ENCODE assay signal across 8 cellular contexts in the genomic region with DNA sequence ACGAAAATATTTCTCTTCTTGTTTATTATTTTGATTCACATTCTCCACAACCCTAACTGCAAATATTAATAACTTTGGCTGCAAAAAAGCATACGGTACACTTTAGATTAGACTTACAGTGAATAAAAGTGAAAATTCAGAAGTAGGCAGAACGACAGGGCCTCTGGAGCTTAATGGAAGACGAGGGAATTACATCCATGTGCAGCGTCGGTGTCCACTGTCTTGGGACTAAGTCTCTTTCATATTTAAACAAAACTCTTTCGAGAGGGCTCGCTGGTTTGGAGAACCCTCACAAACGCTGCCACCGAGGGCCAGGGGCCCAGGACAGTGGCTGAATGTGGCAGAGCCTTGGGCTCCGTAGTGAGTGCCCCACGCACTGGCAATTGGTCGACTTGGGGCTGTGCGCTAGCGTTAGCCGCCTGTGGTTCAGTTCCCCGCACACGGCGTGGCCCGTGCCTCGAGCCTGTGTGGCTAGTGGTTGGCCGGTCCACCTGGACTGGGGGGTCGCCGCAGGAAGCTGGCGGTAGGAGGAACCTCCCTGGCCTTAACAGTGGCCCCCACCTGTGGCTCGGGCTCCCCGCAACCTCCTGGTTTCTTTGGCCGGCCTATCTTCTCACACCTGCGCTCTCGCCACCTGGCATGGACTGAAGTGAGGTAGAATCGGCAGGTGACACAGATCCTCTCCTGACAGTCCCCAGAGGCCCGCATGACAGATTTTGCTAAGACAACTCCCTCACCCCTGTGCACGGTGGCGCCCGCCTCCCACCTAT. TPM values are rescaled to one million over a fixed set of nuclear protein-coding genes. Genes with fewer than 3 reads are reported as not detected.
A peak's percentile ranks its signal among the peaks of the same experiment; 100 is the strongest.
DNase-seq lines count a peak whose midpoint lies in the region; ATAC-seq and TF ChIP-seq lines count a peak whose summit lies in the region.

No MANE protein-coding gene starts in this region.

- no peaks in the 10 kb centered on the region for H3K9me3 ChIP-seq in CD8-positive, alpha-beta T cell (ENCODE audit: low read length)
- peaks cover 11% of the 10 kb centered on the region; the same call in 1 of the 2 replicates for H3K9me3 ChIP-seq in IMR-90 (ENCODE audit: control insufficient read depth, insufficient read depth, low read length)

- POLR2A ChIA-PET in CD8-positive, alpha-beta T cell (lab: Charles Lee) = no interaction called here
- POLR2A ChIA-PET in IMR-90 (lab: Charles Lee; ENCODE audit: unreplicated experiment) = no interaction called here

- H2BK15ac ChIP-seq in IMR-90 (ENCODE audit: low read depth, low read length) = no peak overlapping the region

- H3K4me1 ChIP-seq in CD8-positive, alpha-beta T cell (ENCODE audit: insufficient read depth, low read length) = peaks cover 36% of the 10 kb centered on the region
- peaks cover 7% of the 10 kb centered on the region; the same call in 1 of the 2 replicates for H3K4me1 ChIP-seq in IMR-90 (ENCODE audit: control insufficient read depth, insufficient read depth, low read length)

- no TSS peak for BruUV-seq in IMR-90 (replicated peaks; lab: Mats Ljungman, UMichigan)

- no peak for TF ChIP-seq POLR2A in IMR-90 (IDR thresholded peaks at IDR 0.05; ENCODE audit: low read depth, low read length)

- no peak overlapping the region for H3K56ac ChIP-seq in IMR-90 (ENCODE audit: extremely low read depth, insufficient read depth, low read length)

- H3K4me3 ChIP-seq in CD8-positive, alpha-beta T cell (ENCODE audit: low read depth, low read length) = no peak overlapping the region
- H3K4me3 ChIP-seq in IMR-90 (ENCODE audit: insufficient read depth, low read depth, low read length) = no peak overlapping the region

- H2AK9ac ChIP-seq in IMR-90 (replicated peaks; ENCODE audit: low read depth, low read length, poor library complexity) = no peak overlapping the region

- H3K4ac ChIP-seq in IMR-90 (ENCODE audit: low read depth, low read length) = no peak overlapping the region

- no peak overlapping the region for H3K27ac ChIP-seq in CD8-positive, alpha-beta T cell (ENCODE audit: low read depth, low read length)
- H3K27ac ChIP-seq in IMR-90 (ENCODE audit: insufficient read depth, low read length) = no peak overlapping the region

- DNase-seq in CD8-positive, alpha-beta T cell = no peak
- DNase-seq in IMR-90 = no peak
- no peak for DNase-seq in activated naive CD8-positive, alpha-beta T cell treated with anti-CD3 and anti-CD28 coated beads, Interleukin-2, amount 50 U/mL, for 24 hours
- DNase-seq in natural killer cell = no peak
- no peak for DNase-seq in NCI-H226
- no peak for DNase-seq in ACHN
- DNase-seq in NCI-H1694 treated with DMSO at 0.1 percent for 48 hours (lab: John Stamatoyannopoulos, UW) = no peak

- H3K36me3 ChIP-seq in CD8-positive, alpha-beta T cell (ENCODE audit: insufficient read depth, low read length) = no peaks in the 10 kb centered on the region
- no peaks in the 10 kb centered on the region for H3K36me3 ChIP-seq in IMR-90 (ENCODE audit: control insufficient read depth, insufficient read depth, low read length)

- no peaks in the 10 kb centered on the region for H3K9me1 ChIP-seq in IMR-90 (ENCODE audit: insufficient read depth, low read length)

- intact Hi-C loops in CD8-positive, alpha-beta T cell (cut with DNase I, micrococcal nuclease) = no loop called here
- intact Hi-C loops in IMR-90 (cut with micrococcal nuclease) (no loop called here), natural killer cell (cut with micrococcal nuclease) (no loop called here)

- TF ChIP-seq RAD21 in IMR-90 (IDR thresholded peaks at IDR 0.05; ENCODE audit: low read length) = no peak

- CTCF ChIA-PET in CD8-positive, alpha-beta T cell (lab: Charles Lee) = no interaction called here
- CTCF ChIA-PET in IMR-90 (lab: Yijun Ruan, JAX) = no interaction called here

- H2BK20ac ChIP-seq in IMR-90 (ENCODE audit: low read depth, low read length) = no peak overlapping the region

- no peak overlapping the region for H3K14ac ChIP-seq in IMR-90 (replicated peaks; ENCODE audit: low read depth, low read length)

- H3K79me1 ChIP-seq in IMR-90 (ENCODE audit: low read depth in 1 of 2, low read length in 2 of 2) = no peaks in the 10 kb centered on the region

- H2BK120ac ChIP-seq in IMR-90 (ENCODE audit: low read depth, low read length) = no peak overlapping the region

- 2% methylated on average over 16 of the region's 35 CpGs; no CpG with 5 or more reads in 1 of the 2 experiments for WGBS in IMR-90 (ENCODE audit: extremely low coverage in 2 of 2, insufficient read length in 1 of 2), 2 experiments

- H3K4me2 ChIP-seq in IMR-90 (ENCODE audit: low read depth, low read length) = peak overlapping the region; percentile 84; the same call in 1 of the 2 replicates

- no peak overlapping the region for H2AK5ac ChIP-seq in IMR-90 (ENCODE audit: low read depth, low read length)

- H2AFZ ChIP-seq in IMR-90 (replicated peaks; ENCODE audit: low read length, poor library complexity) = peak overlapping the region; percentile 13

- no peak overlapping the region for H3K27ac Mint-ChIP-seq in CD8-positive, alpha-beta T cell
- H3K27ac Mint-ChIP-seq in activated naive CD8-positive, alpha-beta T cell treated with anti-CD3 and anti-CD28 coated beads, Interleukin-2, amount 50 U/mL, for 24 hours = no peak overlapping the region
- H3K27ac Mint-ChIP-seq in natural killer cell = no peak overlapping the region

- no peak overlapping the region for H2BK5ac ChIP-seq in IMR-90 (ENCODE audit: low read depth, low read length, poor library complexity, severe bottlenecking)

- dilution Hi-C loops in IMR-90 (cut with HindIII; ENCODE audit: low sequenced_read_pairs, unreplicated experiment) = no loop called here

- no peak overlapping the region for H4K8ac ChIP-seq in IMR-90 (ENCODE audit: low read depth in 2 of 2, low read length in 2 of 2)

- peaks cover 49% of the 10 kb centered on the region for H3K4me1 Mint-ChIP-seq in CD8-positive, alpha-beta T cell (ENCODE audit: low read depth)
- H3K4me1 Mint-ChIP-seq in activated naive CD8-positive, alpha-beta T cell treated with anti-CD3 and anti-CD28 coated beads, Interleukin-2, amount 50 U/mL, for 24 hours = peaks cover 41% of the 10 kb centered on the region
- peaks cover 7 to 18% of the 10 kb centered on the region in 2 donors for H3K4me1 Mint-ChIP-seq in natural killer cell

- no peak for TF ChIP-seq CTCF in CD8-positive, alpha-beta T cell (IDR thresholded peaks at IDR 0.05)
- TF ChIP-seq CTCF in IMR-90 (conservative IDR thresholded peaks at IDR 0.05; ENCODE audit: low read depth, low read length) (no peak), natural killer cell (IDR thresholded peaks at IDR 0.05) (no peak)

- peak overlapping the region; percentile 39 for H3K4me3 Mint-ChIP-seq in CD8-positive, alpha-beta T cell
- H3K4me3 Mint-ChIP-seq in activated naive CD8-positive, alpha-beta T cell treated with anti-CD3 and anti-CD28 coated beads, Interleukin-2, amount 50 U/mL, for 24 hours = peak overlapping the region; percentile 3
- H3K4me3 Mint-ChIP-seq in natural killer cell = peak overlapping the region; percentile 38

- no peak overlapping the region for H4K5ac ChIP-seq in IMR-90 (ENCODE audit: low read depth, low read length)

- no peak overlapping the region for H4K91ac ChIP-seq in IMR-90 (ENCODE audit: insufficient read depth, low read depth, low read length)

- no peak for ATAC-seq in CD8-positive, alpha-beta T cell
- no peak for ATAC-seq in IMR-90 (ENCODE audit: low read depth)
- no peak for ATAC-seq in activated naive CD8-positive, alpha-beta T cell treated with anti-CD3 and anti-CD28 coated beads, Interleukin-2, amount 50 U/mL, for 24 hours
- peak in 1 of 3 donors; percentile 30 for ATAC-seq in natural killer cell
- no peak for ATAC-seq in GM18498 (IDR thresholded peaks at IDR 0.05; ENCODE audit: unreplicated experiment)

- in situ Hi-C loops in IMR-90 (cut with MboI; ENCODE audit: low sequenced_read_pairs) = no loop called here
- in situ Hi-C loops in ACHN (cut with HindIII; ENCODE audit: low pct_ligation_motif_present, low pct_unique_long_range_greater_than_20kb, low sequenced_read_pairs) = no loop called here

- H3K9ac ChIP-seq in IMR-90 (ENCODE audit: low read depth, low read length) = no peak overlapping the region

- H3K27me3 ChIP-seq in CD8-positive, alpha-beta T cell (ENCODE audit: insufficient read depth, low read length) = peaks cover 46% of the 10 kb centered on the region
- H3K27me3 ChIP-seq in IMR-90 (ENCODE audit: control insufficient read depth, insufficient read depth, low read length) = peaks cover 93% of the 10 kb centered on the region

- no peak overlapping the region for H3K18ac ChIP-seq in IMR-90 (ENCODE audit: low read depth, low read length)

- no peak overlapping the region for H3K23ac ChIP-seq in IMR-90 (ENCODE audit: low read depth, low read length)

- no peaks in the 10 kb centered on the region for H3K36me3 Mint-ChIP-seq in CD8-positive, alpha-beta T cell
- H3K36me3 Mint-ChIP-seq in activated naive CD8-positive, alpha-beta T cell treated with anti-CD3 and anti-CD28 coated beads, Interleukin-2, amount 50 U/mL, for 24 hours (ENCODE audit: low read depth) = peaks cover 11% of the 10 kb centered on the region
- H3K36me3 Mint-ChIP-seq in natural killer cell = peaks cover 20% of the 10 kb centered on the region

- no peaks in the 10 kb centered on the region; the same call in 1 of the 2 replicates for H4K20me1 ChIP-seq in IMR-90 (ENCODE audit: insufficient read depth, low read length)

- H3K9me3 Mint-ChIP-seq in CD8-positive, alpha-beta T cell = no peaks in the 10 kb centered on the region
- H3K9me3 Mint-ChIP-seq in activated naive CD8-positive, alpha-beta T cell treated with anti-CD3 and anti-CD28 coated beads, Interleukin-2, amount 50 U/mL, for 24 hours = peaks cover 3% of the 10 kb centered on the region
- H3K9me3 Mint-ChIP-seq in natural killer cell = peaks cover 3 to 6% of the 10 kb centered on the region in 2 donors

- peaks cover 79% of the 10 kb centered on the region for H3K27me3 Mint-ChIP-seq in CD8-positive, alpha-beta T cell (ENCODE audit: low read depth)
- peaks cover 92% of the 10 kb centered on the region for H3K27me3 Mint-ChIP-seq in activated naive CD8-positive, alpha-beta T cell treated with anti-CD3 and anti-CD28 coated beads, Interleukin-2, amount 50 U/mL, for 24 hours
- peaks cover 69 to 97% of the 10 kb centered on the region in 2 donors for H3K27me3 Mint-ChIP-seq in natural killer cell (ENCODE audit: low read depth in 2 of 2)

TF ChIP-seq in IMR-90, 13 proteins besides CTCF, POLR2A, EP300 and RAD21:
- no peak for TF ChIP-seq CEBPB (IDR thresholded peaks at IDR 0.05; ENCODE audit: low read depth, low read length)
- TF ChIP-seq SMC3 (IDR thresholded peaks at IDR 0.05; ENCODE audit: low read depth, low read length) = no peak

RNA-seq across cellular contexts. Expression of a gene that starts 0.7 kb away (rescaled TPM):
- total RNA-seq in CD8-positive, alpha-beta T cell = not detected
- not detected in 2 replicates for total RNA-seq in IMR-90 (2012; rRNA removed)
- not detected in 2 replicates for polyA plus RNA-seq in IMR-90 (2012; rRNA removed)
- not detected in 2 replicates for polyA plus RNA-seq in IMR-90 (2012; cell fraction: cytosol; rRNA removed)
- not detected in 2 replicates for polyA plus RNA-seq in IMR-90 (2012; cell fraction: nucleus; rRNA removed; ENCODE audit: low replicate concordance)
- not detected for total RNA-seq in natural killer cell
